In the genomic region with DNA sequence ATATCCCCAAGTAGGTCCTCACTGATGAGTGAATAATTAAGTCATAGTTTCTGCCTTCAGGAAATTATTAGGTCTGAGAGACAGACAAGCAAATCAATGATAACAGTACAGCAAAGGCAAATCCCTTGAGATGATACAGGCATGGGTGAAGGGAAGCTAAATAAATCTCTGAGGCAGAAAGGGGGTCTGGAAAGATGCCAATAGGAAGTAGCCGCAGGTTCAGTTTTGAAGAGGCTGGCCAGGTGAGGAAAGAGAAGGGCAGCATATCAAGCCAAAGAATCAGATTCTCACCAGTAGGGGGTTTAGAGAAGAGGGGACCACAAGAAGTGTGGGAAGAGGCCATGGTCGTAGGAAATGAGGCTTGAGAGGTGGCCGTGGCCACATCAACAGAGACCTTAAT, we compare ENCODE assay signal across 1 cellular context.
TF ChIP-seq lines count a peak whose summit lies in the region.

No MANE protein-coding gene starts in this region.

TF ChIP-seq in SK-N-SH treated with all-trans-retinoic acid at 6 μM for 48 hours, 23 proteins besides CTCF, POLR2A, EP300 and RAD21 (continued from another document):
- no peak for TF ChIP-seq PATZ1 (CRISPR knock-in tag; IDR thresholded peaks at IDR 0.05; ENCODE audit: borderline replicate concordance)
- TF ChIP-seq CSDC2 (CRISPR knock-in tag; IDR thresholded peaks at IDR 0.05) = no peak
- TF ChIP-seq SNAI2 (CRISPR knock-in tag; IDR thresholded peaks at IDR 0.05) = no peak
- no peak for TF ChIP-seq GLIS3 (CRISPR knock-in tag; IDR thresholded peaks at IDR 0.05)
- TF ChIP-seq, protein P1, sequence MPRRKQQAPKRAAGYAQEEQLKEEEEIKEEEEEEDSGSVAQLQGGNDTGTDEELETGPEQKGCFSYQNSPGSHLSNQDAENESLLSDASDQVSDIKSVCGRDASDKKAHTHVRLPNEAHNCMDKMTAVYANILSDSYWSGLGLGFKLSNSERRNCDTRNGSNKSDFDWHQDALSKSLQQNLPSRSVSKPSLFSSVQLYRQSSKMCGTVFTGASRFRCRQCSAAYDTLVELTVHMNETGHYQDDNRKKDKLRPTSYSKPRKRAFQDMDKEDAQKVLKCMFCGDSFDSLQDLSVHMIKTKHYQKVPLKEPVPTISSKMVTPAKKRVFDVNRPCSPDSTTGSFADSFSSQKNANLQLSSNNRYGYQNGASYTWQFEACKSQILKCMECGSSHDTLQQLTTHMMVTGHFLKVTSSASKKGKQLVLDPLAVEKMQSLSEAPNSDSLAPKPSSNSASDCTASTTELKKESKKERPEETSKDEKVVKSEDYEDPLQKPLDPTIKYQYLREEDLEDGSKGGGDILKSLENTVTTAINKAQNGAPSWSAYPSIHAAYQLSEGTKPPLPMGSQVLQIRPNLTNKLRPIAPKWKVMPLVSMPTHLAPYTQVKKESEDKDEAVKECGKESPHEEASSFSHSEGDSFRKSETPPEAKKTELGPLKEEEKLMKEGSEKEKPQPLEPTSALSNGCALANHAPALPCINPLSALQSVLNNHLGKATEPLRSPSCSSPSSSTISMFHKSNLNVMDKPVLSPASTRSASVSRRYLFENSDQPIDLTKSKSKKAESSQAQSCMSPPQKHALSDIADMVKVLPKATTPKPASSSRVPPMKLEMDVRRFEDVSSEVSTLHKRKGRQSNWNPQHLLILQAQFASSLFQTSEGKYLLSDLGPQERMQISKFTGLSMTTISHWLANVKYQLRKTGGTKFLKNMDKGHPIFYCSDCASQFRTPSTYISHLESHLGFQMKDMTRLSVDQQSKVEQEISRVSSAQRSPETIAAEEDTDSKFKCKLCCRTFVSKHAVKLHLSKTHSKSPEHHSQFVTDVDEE (CRISPR knock-in tag; IDR thresholded peaks at IDR 0.05) = no peak
- no peak for TF ChIP-seq ZNF565 (CRISPR knock-in tag; conservative IDR thresholded peaks at IDR 0.05; ENCODE audit: low read depth)
- TF ChIP-seq ZNF70 (CRISPR knock-in tag; IDR thresholded peaks at IDR 0.05) = no peak
- no peak for TF ChIP-seq OSR1 (CRISPR knock-in tag; IDR thresholded peaks at IDR 0.05)
- no peak for TF ChIP-seq ZFP30 (CRISPR knock-in tag; IDR thresholded peaks at IDR 0.05)
